Comparison of ENCODE assay signal across 13 cellular contexts in the genomic region with DNA sequence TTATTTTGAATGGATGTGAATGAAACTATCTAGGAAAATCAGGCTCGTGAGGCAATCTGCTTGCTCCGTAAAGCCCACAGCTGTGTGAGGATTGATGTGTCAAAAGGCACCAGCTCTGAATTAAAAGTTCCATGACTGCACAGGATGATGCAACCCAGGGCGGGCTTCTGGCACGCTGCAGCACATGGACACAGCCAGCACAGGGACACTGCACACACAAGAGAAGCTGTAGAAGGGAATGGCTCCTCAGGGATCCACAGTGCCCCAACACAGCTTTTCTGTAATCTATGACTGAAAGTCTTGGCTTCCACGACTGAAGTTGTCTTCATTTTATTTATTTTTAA.
A peak's percentile ranks its signal among the peaks of the same experiment; 100 is the strongest.
DNase-seq lines count a peak whose midpoint lies in the region; ATAC-seq, FAIRE-seq and TF ChIP-seq lines count a peak whose summit lies in the region.
"Had no signal": no experiment of that assay in that cellular context is flagged by ENCODE, and none has a peak within 500 bp of the region (broad histone marks: within the 10 kb centered on the region; RNA-seq: fewer than 3 reads in every experiment).

No MANE protein-coding gene starts in this region.

- intact Hi-C loops in left colon (cut with DNase I, micrococcal nuclease), result no loop called here

- H3K4me3 Mint-ChIP-seq in astrocyte (ENCODE audit: unreplicated experiment), result no peak overlapping the region
- H3K4me3 Mint-ChIP-seq: activated B cell treated with CpG ODN at 0.5 μM for 24 hours; activated T-helper 17 cell treated with anti-CD3 and anti-CD28 coated beads, Interleukin-2, amount 50 U/mL, for 72 hours had no signal

- H3K27me3 ChIP-seq in GM23248 (replicated peaks; ENCODE audit: insufficient read depth), result no peaks in the 10 kb centered on the region
- peaks cover 5% of the 10 kb centered on the region for H3K27me3 ChIP-seq in astrocyte (ENCODE audit: insufficient read depth, low read length)
- no peaks in the 10 kb centered on the region for H3K27me3 ChIP-seq in right atrium auricular region
- no peaks in the 10 kb centered on the region for H3K27me3 ChIP-seq in smooth muscle cell (ENCODE audit: low read depth)

- peak overlapping the region; percentile 5 for H3K4me2 ChIP-seq in GM23248 (ENCODE audit: unreplicated experiment)
- no peak overlapping the region for H3K4me2 ChIP-seq in astrocyte (ENCODE audit: low read length)
- peak overlapping the region; percentile 11 for H3K4me2 ChIP-seq in smooth muscle cell

- peak overlapping the region; percentile 21 for H2AFZ ChIP-seq in GM23248
- H2AFZ ChIP-seq in astrocyte (ENCODE audit: low read depth, low read length), result no peak overlapping the region
- H2AFZ ChIP-seq in smooth muscle cell (ENCODE audit: low read depth), result no peak overlapping the region

- H3K9me3 Mint-ChIP-seq in astrocyte (ENCODE audit: unreplicated experiment), result peaks cover 5% of the 10 kb centered on the region
- H3K9me3 Mint-ChIP-seq: activated B cell treated with CpG ODN at 0.5 μM for 24 hours; activated T-helper 17 cell treated with anti-CD3 and anti-CD28 coated beads, Interleukin-2, amount 50 U/mL, for 72 hours had no signal

- no peaks in the 10 kb centered on the region for H3K36me3 Mint-ChIP-seq in astrocyte (ENCODE audit: low read depth, unreplicated experiment)

- TF ChIP-seq CTCF in astrocyte (IDR thresholded peaks at IDR 0.05; ENCODE audit: insufficient read depth, low read depth, low read length) (no peak), right atrium auricular region (IDR thresholded peaks at IDR 0.05) (no peak), smooth muscle cell (IDR thresholded peaks at IDR 0.05; ENCODE audit: borderline replicate concordance, insufficient read depth, poor library complexity, severe bottlenecking) (no peak)

- H3K36me3 ChIP-seq in GM23248 (ENCODE audit: low read depth) (no peaks in the 10 kb centered on the region), astrocyte (ENCODE audit: insufficient read depth, low read length) (no peaks in the 10 kb centered on the region), right atrium auricular region (no peaks in the 10 kb centered on the region), smooth muscle cell (ENCODE audit: low read depth) (no peaks in the 10 kb centered on the region)

- H3K4me1 Mint-ChIP-seq in astrocyte (ENCODE audit: low read depth, unreplicated experiment), result peaks cover 4% of the 10 kb centered on the region
- H3K4me1 Mint-ChIP-seq: activated T-helper 17 cell treated with anti-CD3 and anti-CD28 coated beads, Interleukin-2, amount 50 U/mL, for 72 hours had no signal

- H3K9me3 ChIP-seq in GM23248 (ENCODE audit: low read depth) (no peaks in the 10 kb centered on the region), astrocyte (ENCODE audit: insufficient read depth, low read depth, low read length) (no peaks in the 10 kb centered on the region), right atrium auricular region (no peaks in the 10 kb centered on the region), smooth muscle cell (replicated peaks; ENCODE audit: low read depth) (no peaks in the 10 kb centered on the region)

- H4K20me1 ChIP-seq in GM23248 (ENCODE audit: insufficient read depth) (no peaks in the 10 kb centered on the region), astrocyte (ENCODE audit: insufficient read depth, low read length) (no peaks in the 10 kb centered on the region), smooth muscle cell (ENCODE audit: low read depth) (no peaks in the 10 kb centered on the region)

- FAIRE-seq in astrocyte (lab: Jason Lieb, UNC), result no peak

- no peak overlapping the region for H3K27ac ChIP-seq in GM23248
- no peak overlapping the region for H3K27ac ChIP-seq in astrocyte (ENCODE audit: low read depth, low read length)
- no peak overlapping the region for H3K27ac ChIP-seq in right atrium auricular region
- H3K27ac ChIP-seq in smooth muscle cell (ENCODE audit: low read depth), result peak overlapping the region; percentile 51

- no peaks in the 10 kb centered on the region for H3K9me2 ChIP-seq in GM23248 (ENCODE audit: insufficient read depth)

- H3K4me1 ChIP-seq in GM23248 (ENCODE audit: insufficient read depth), result peaks cover 10% of the 10 kb centered on the region
- H3K4me1 ChIP-seq in astrocyte (ENCODE audit: insufficient read depth, low read length), result no peaks in the 10 kb centered on the region
- no peaks in the 10 kb centered on the region for H3K4me1 ChIP-seq in right atrium auricular region
- no peaks in the 10 kb centered on the region for H3K4me1 ChIP-seq in smooth muscle cell (ENCODE audit: low read depth)

- ATAC-seq in HG03039 (IDR thresholded peaks at IDR 0.05; ENCODE audit: unreplicated experiment) (no peak), HG03108 (IDR thresholded peaks at IDR 0.05; ENCODE audit: unreplicated experiment) (no peak), left colon (no peak)
- ATAC-seq: activated T-helper 17 cell treated with anti-CD3 and anti-CD28 coated beads, Interleukin-2, amount 50 U/mL, for 72 hours; PC-3 had no signal

- no peak overlapping the region for H3K27ac Mint-ChIP-seq in astrocyte (ENCODE audit: unreplicated experiment)
- H3K27ac Mint-ChIP-seq: activated B cell treated with CpG ODN at 0.5 μM for 24 hours; activated T-helper 17 cell treated with anti-CD3 and anti-CD28 coated beads, Interleukin-2, amount 50 U/mL, for 72 hours had no signal

- H3K4me3 ChIP-seq in GM23248, result no peak overlapping the region
- H3K4me3 ChIP-seq in astrocyte (ENCODE audit: insufficient read depth, low read depth, low read length), result no peak overlapping the region
- no peak overlapping the region for H3K4me3 ChIP-seq in right atrium auricular region
- H3K4me3 ChIP-seq in smooth muscle cell, result no peak overlapping the region

- H3K9ac ChIP-seq in GM23248 (no peak overlapping the region), astrocyte (ENCODE audit: low read length) (no peak overlapping the region), smooth muscle cell (ENCODE audit: low read depth) (no peak overlapping the region)

- 12 to 21% methylated on average over 5 of the region's 5 CpGs for WGBS in GM23248 (ENCODE audit: low coverage in 1 of 2, low lambda C conversion rate in 2 of 2, missing lambda C conversion rate in 2 of 2), 2 experiments
- 31% methylated on average over 5 of the region's 5 CpGs for WGBS in smooth muscle cell (ENCODE audit: low lambda C conversion rate)

- peak; percentile 84 for DNase-seq in GM23248
- DNase-seq in astrocyte (ENCODE audit: low read depth), result peak; percentile 40
- peak; percentile 92 for DNase-seq in right atrium auricular region (ENCODE audit: low spot score)
- peak; percentile 36 for DNase-seq in smooth muscle cell (lab: John Stamatoyannopoulos, UW; ENCODE audit: unreplicated experiment)
- DNase-seq in kidney tubule cell (ENCODE audit: low spot score), result no peak
- DNase-seq in left colon, result no peak
- DNase-seq: activated B cell treated with CpG ODN at 0.5 μM for 24 hours, dermis blood vessel endothelial cell, islet precursor cell, PC-3 had no signal

- H3K27me3 Mint-ChIP-seq in astrocyte (ENCODE audit: low read depth, unreplicated experiment), result peaks cover 11% of the 10 kb centered on the region
- H3K27me3 Mint-ChIP-seq: activated B cell treated with CpG ODN at 0.5 μM for 24 hours had no signal

- no peaks in the 10 kb centered on the region for H3F3A ChIP-seq in GM23248 (ENCODE audit: insufficient read depth)
- H3F3A ChIP-seq in smooth muscle cell (ENCODE audit: low read depth), result no peaks in the 10 kb centered on the region

- H3K79me2 ChIP-seq in GM23248 (ENCODE audit: insufficient read depth) (no peaks in the 10 kb centered on the region), astrocyte (ENCODE audit: insufficient read depth, low read length) (no peaks in the 10 kb centered on the region), smooth muscle cell (ENCODE audit: low read depth) (no peaks in the 10 kb centered on the region)

- in situ Hi-C loops in GM23248 (cut with MboI), result no loop called here

Comparison
In these comparisons a context has a peak if more than half of its experiments do, and no peak if none do; other contexts are left out.
1. DNase-seq: peak in GM23248 (single experiment), astrocyte (single experiment), right atrium auricular region (single experiment) and smooth muscle cell (single experiment); none in kidney tubule cell (single experiment) and left colon (0 of 2).